8 cellular contexts compared by ENCODE assay signal in the genomic region with DNA sequence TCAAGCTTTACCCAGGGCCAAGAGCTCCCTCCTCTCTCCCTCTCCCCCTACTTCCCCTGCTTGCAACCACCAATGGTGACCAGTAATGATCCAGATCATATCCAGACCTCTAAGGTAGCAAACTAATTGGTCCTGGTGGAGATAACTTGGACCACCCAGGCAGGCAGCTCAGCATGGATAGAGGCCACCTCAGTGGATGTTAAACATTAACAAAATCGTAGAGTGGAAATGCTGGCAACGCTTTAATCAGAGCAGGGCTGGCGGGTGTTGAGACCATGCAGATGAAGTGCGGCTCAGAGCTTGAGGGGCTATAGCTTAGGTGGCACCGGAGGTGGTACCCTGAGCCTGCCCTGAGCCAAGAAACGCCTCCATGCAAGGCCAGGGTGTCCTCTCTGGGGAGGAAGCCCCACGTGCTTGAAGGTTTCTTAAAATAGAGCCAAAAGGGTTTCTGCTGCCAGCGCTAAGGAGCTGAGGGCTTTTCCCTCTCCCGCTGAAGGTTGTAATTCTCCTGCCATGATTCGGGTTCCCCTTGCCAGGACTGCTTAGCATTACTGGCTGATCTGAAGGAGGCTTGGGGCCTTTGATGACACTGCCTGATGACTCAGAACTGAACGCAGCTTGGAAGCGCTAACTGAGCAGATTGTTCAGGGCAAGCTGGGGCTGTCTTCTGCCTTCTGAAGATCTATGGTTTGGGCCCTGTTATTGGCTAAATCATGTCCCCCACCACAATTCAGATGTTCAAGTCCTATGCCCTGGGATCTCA.
DNase-seq lines count a peak whose midpoint lies in the region; ATAC-seq and TF ChIP-seq lines count a peak whose summit lies in the region.

No MANE protein-coding gene starts in this region.

- no peaks in the 10 kb centered on the region for H3K27me3 Mint-ChIP-seq in T-helper 17 cell

- ATAC-seq in HG02763 (IDR thresholded peaks at IDR 0.05; ENCODE audit: unreplicated experiment) = peak; percentile 56
- no peak for ATAC-seq in T-helper 17 cell

- no peak for TF ChIP-seq CTCF in cardiac fibroblast (IDR thresholded peaks at IDR 0.05; ENCODE audit: low read depth, low read length)

- H3K4me1 Mint-ChIP-seq in T-helper 17 cell = no peaks in the 10 kb centered on the region

- no peaks in the 10 kb centered on the region for H3K9me3 ChIP-seq in T-helper 17 cell (ENCODE audit: control insufficient read depth, low read length, poor library complexity, severe bottlenecking)

- peak; percentile 86 for DNase-seq in Caki2 (ENCODE audit: low read depth)
- peak; percentile 28 to 35 for DNase-seq in cardiac fibroblast (ENCODE audit: low read depth in 2 of 2)
- peak; percentile 11 for DNase-seq in non-pigmented ciliary epithelial cell (ENCODE audit: low read depth)
- DNase-seq in T-helper 17 cell = no peak
- DNase-seq in GM19238 (ENCODE audit: insufficient read length, low spot score) = no peak
- DNase-seq in UCSD-AML1 (lab: John Stamatoyannopoulos, UW; ENCODE audit: unreplicated experiment) = no peak
- no peak for DNase-seq in NCI-H1436 (lab: John Stamatoyannopoulos, UW)

- in situ Hi-C loops in Caki2 (cut with HindIII; ENCODE audit: low pct_unique_long_range_greater_than_20kb, low sequenced_read_pairs) = no loop called here

- no peak overlapping the region for H3K27ac Mint-ChIP-seq in T-helper 17 cell

- H3K4me3 Mint-ChIP-seq in T-helper 17 cell = no peak overlapping the region

- no peaks in the 10 kb centered on the region for H3K36me3 Mint-ChIP-seq in T-helper 17 cell (ENCODE audit: low read depth)

- H3K4me3 ChIP-seq in cardiac fibroblast (replicated peaks in 1 of 2; ENCODE audit: low read depth in 2 of 2, low read length in 2 of 2) = no peak overlapping the region

Comparison
In these comparisons a context has a peak if more than half of its experiments do, and no peak if none do; other contexts are left out.
1. DNase-seq: peak in Caki2 (single experiment), cardiac fibroblast (2 of 2) and non-pigmented ciliary epithelial cell (single experiment); none in T-helper 17 cell (0 of 3), GM19238 (single experiment), UCSD-AML1 (single experiment) and NCI-H1436 (single experiment).